Comparison of ENCODE assay signal across 15 cellular contexts in the genomic region with DNA sequence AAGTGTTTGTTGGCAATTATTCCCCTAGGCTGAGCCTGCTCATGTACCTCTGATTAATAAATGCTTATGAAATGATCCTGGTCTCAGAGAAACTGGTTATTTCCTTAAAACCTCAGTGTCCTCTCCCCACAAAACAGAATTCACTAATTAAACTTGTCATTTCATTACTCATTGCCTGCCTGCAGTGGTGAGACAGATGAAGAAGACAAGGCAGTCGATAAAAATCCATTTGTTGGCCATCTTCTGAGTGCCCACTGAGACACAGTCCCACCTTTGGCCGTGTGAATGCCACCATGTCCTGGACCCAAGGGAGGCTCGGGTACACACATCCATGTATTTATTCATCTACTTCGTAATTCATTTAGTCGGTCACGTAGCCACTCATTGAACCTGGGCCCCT. TPM values are rescaled to one million over a fixed set of nuclear protein-coding genes. Genes with fewer than 3 reads are reported as not detected.
DNase-seq lines count a peak whose midpoint lies in the region; ATAC-seq and TF ChIP-seq lines count a peak whose summit lies in the region.
"Had no signal": no experiment of that assay in that cellular context is flagged by ENCODE, and none has a peak within 500 bp of the region (broad histone marks: within the 10 kb centered on the region; RNA-seq: fewer than 3 reads in every experiment).

No MANE protein-coding gene starts in this region.

- H3K27me3 ChIP-seq in RWPE2 (ENCODE audit: insufficient read depth, poor library complexity, severe bottlenecking) (no peaks in the 10 kb centered on the region), spleen (replicated peaks in 1 of 7) (no peaks in the 10 kb centered on the region)
- H3K27me3 ChIP-seq: brain microvascular endothelial cell, testis had no signal

- CTCF ChIA-PET in activated CD8-positive, alpha-beta memory T cell treated with anti-CD3 and anti-CD28 coated beads, Interleukin-2, amount 10 ng/mL, durations not matched to agents 7 days and 5 days (lab: Charles Lee) = interaction anchor here (1.1 to 5.4 kb wide), 4 partner anchors 9 to 24 kb away, joined by 3 to 42 read pairs (median 12); a partner anchor contains a TSS

- H3K27me3 Mint-ChIP-seq in activated CD8-positive, alpha-beta memory T cell treated with anti-CD3 and anti-CD28 coated beads, Interleukin-2, amount 10 ng/mL, durations not matched to agents 7 days and 5 days = no peaks in the 10 kb centered on the region

- no peak for ATAC-seq in activated CD8-positive, alpha-beta memory T cell treated with anti-CD3 and anti-CD28 coated beads, Interleukin-2, amount 10 ng/mL, durations not matched to agents 7 days and 5 days
- no peak for ATAC-seq in RWPE2 (ENCODE audit: low read depth)

- WGBS in spleen, 5 donors = 91 to 98% (median 96%) methylated on average over 6 of the region's 6 CpGs

- no peaks in the 10 kb centered on the region for H3K9me3 Mint-ChIP-seq in activated CD8-positive, alpha-beta memory T cell treated with anti-CD3 and anti-CD28 coated beads, Interleukin-2, amount 10 ng/mL, durations not matched to agents 7 days and 5 days (ENCODE audit: low read depth)
- H3K9me3 Mint-ChIP-seq: nephron had no signal

- peaks cover 19% of the 10 kb centered on the region for H3K4me1 ChIP-seq in RWPE2 (ENCODE audit: insufficient read depth, poor library complexity, severe bottlenecking)
- H3K4me1 ChIP-seq in spleen = peaks cover 9 to 72% (median 41%) of the 10 kb centered on the region in 6 donors
- H3K4me1 ChIP-seq: testis had no signal

- H3K36me3 Mint-ChIP-seq in activated CD8-positive, alpha-beta memory T cell treated with anti-CD3 and anti-CD28 coated beads, Interleukin-2, amount 10 ng/mL, durations not matched to agents 7 days and 5 days = peaks cover 13% of the 10 kb centered on the region

- no peak overlapping the region for H3K4me3 Mint-ChIP-seq in activated CD8-positive, alpha-beta memory T cell treated with anti-CD3 and anti-CD28 coated beads, Interleukin-2, amount 10 ng/mL, durations not matched to agents 7 days and 5 days
- H3K4me3 Mint-ChIP-seq: nephron had no signal

- in situ Hi-C loops in GM13977 (cut with MboI; ENCODE audit: low pct_unique_long_range_greater_than_20kb, low sequenced_read_pairs, unreplicated experiment) = no loop called here

- intact Hi-C loops in spleen (cut with DNase I; ENCODE audit: low total_unique reads) = no loop called here

- no peak overlapping the region for H3K4me3 ChIP-seq in RWPE2 (ENCODE audit: severe bottlenecking)
- H3K4me3 ChIP-seq in spleen = no peak overlapping the region
- H3K4me3 ChIP-seq: smooth muscle cell, testis had no signal

- peak overlapping the region; percentile 98 for H3K27ac Mint-ChIP-seq in activated CD8-positive, alpha-beta memory T cell treated with anti-CD3 and anti-CD28 coated beads, Interleukin-2, amount 10 ng/mL, durations not matched to agents 7 days and 5 days

- H3K9me3 ChIP-seq in RWPE2 (ENCODE audit: severe bottlenecking) (no peaks in the 10 kb centered on the region), spleen (no peaks in the 10 kb centered on the region)
- H3K9me3 ChIP-seq: testis had no signal

- peaks cover 74% of the 10 kb centered on the region for H3K4me1 Mint-ChIP-seq in activated CD8-positive, alpha-beta memory T cell treated with anti-CD3 and anti-CD28 coated beads, Interleukin-2, amount 10 ng/mL, durations not matched to agents 7 days and 5 days

- TF ChIP-seq POLR2A in spleen (IDR thresholded peaks at IDR 0.05) = no peak

- no peaks in the 10 kb centered on the region for H3K36me3 ChIP-seq in RWPE2 (ENCODE audit: low read depth)
- peaks cover 0 to 43% (median 5%) of the 10 kb centered on the region in 6 donors for H3K36me3 ChIP-seq in spleen
- H3K36me3 ChIP-seq: brain microvascular endothelial cell had no signal

- DNase-seq in activated CD8-positive, alpha-beta memory T cell treated with anti-CD3 and anti-CD28 coated beads, Interleukin-2, amount 10 ng/mL, durations not matched to agents 7 days and 5 days = no peak
- DNase-seq in activated CD8-positive, alpha-beta memory T cell treated with anti-CD3 and anti-CD28 coated beads, Interleukin-2, amount 50 U/mL, for 48 hours = no peak
- DNase-seq in RWPE2 (ENCODE audit: low spot score) (no peak), epithelial cell of prostate (ENCODE audit: low read depth, low spot score) (no peak), spleen (no peak), NCI-H774 (lab: John Stamatoyannopoulos, UW) (no peak), GM13977 (ENCODE audit: low spot score) (no peak), NCI-H1105 (lab: John Stamatoyannopoulos, UW) (no peak)
- DNase-seq: brain microvascular endothelial cell, HCEC 1CT, NCI-H2029, testis had no signal

- TF ChIP-seq CTCF in RWPE2 (IDR thresholded peaks at IDR 0.05; ENCODE audit: poor library complexity, severe bottlenecking) = no peak
- no peak for TF ChIP-seq CTCF in spleen (IDR thresholded peaks at IDR 0.05 in 8 of 11, conservative IDR thresholded peaks at IDR 0.05 in 3 of 11)
- TF ChIP-seq CTCF in GM13977 (IDR thresholded peaks at IDR 0.05; ENCODE audit: extremely low read depth, insufficient read depth, missing control alignments) = no peak

- H3K27ac ChIP-seq in RWPE2 (ENCODE audit: poor library complexity, severe bottlenecking) (peak overlapping the region; percentile 49), epithelial cell of prostate (peak overlapping the region; percentile 81), spleen (peak overlapping the region; percentile 72 to 91 (median 83))
- H3K27ac ChIP-seq: brain microvascular endothelial cell, testis had no signal

RNA-seq across cellular contexts. Expression of a gene that starts 3.4 kb away (rescaled TPM):
- total RNA-seq in activated CD8-positive, alpha-beta memory T cell treated with anti-CD3 and anti-CD28 coated beads, Interleukin-2, amount 10 ng/mL, durations not matched to agents 7 days and 5 days = 1 to 10 TPM; 1.3 to 5.6 TPM
- 100 to 1,000 TPM in 2 of 7 donors, 10 to 100 TPM in 5; 17.1 to 162 (median 34.9) TPM for total RNA-seq in spleen
- 10 to 100 TPM in 1 of 3 donors, 1 to 10 TPM in 2; 3.5 to 15.3 (median 8.8) TPM for polyA plus RNA-seq in spleen
- total RNA-seq: glomerular endothelial cell had no signal

RNA-seq across cellular contexts. Expression of a gene that starts 12.6 kb away (rescaled TPM):
- 10 to 100 TPM; 60.7 to 61.9 TPM for total RNA-seq in activated CD8-positive, alpha-beta memory T cell treated with anti-CD3 and anti-CD28 coated beads, Interleukin-2, amount 10 ng/mL, durations not matched to agents 7 days and 5 days
- 10 to 100 TPM; 45.6 to 96.9 (median 57.1) TPM for total RNA-seq in spleen
- 10 to 100 TPM; 50.6 to 74.2 (median 67.7) TPM for polyA plus RNA-seq in spleen

RNA-seq across cellular contexts. Expression of a gene that starts 18.9 kb away (rescaled TPM):
- 10 to 100 TPM; 21.8 to 22.3 TPM for total RNA-seq in activated CD8-positive, alpha-beta memory T cell treated with anti-CD3 and anti-CD28 coated beads, Interleukin-2, amount 10 ng/mL, durations not matched to agents 7 days and 5 days
- 10 to 100 TPM; 13.4 to 24.2 (median 16.7) TPM for total RNA-seq in spleen
- polyA plus RNA-seq in spleen = 10 to 100 TPM; 19.6 to 22.8 (median 20.3) TPM

RNA-seq across cellular contexts. Expression of a gene that starts 56.6 kb away (rescaled TPM):
- total RNA-seq in activated CD8-positive, alpha-beta memory T cell treated with anti-CD3 and anti-CD28 coated beads, Interleukin-2, amount 10 ng/mL, durations not matched to agents 7 days and 5 days = 100 to 1,000 TPM; 109 to 122 TPM
- total RNA-seq in spleen = 100 to 1,000 TPM; 181 to 265 (median 227) TPM
- 100 to 1,000 TPM; 133 to 299 (median 191) TPM for polyA plus RNA-seq in spleen
